ENCODE assay signal across 10 cellular contexts in genomic region chr5:119365847-119366536, GRCh38. TPM values are rescaled to one million over a fixed set of nuclear protein-coding genes. Genes with fewer than 3 reads are reported as not detected.
A peak's percentile ranks its signal among the peaks of the same experiment; 100 is the strongest.
DNase-seq lines count a peak whose midpoint lies in the region; ATAC-seq, FAIRE-seq and TF ChIP-seq lines count a peak whose summit lies in the region.
"Had no signal": no experiment of that assay in that cellular context is flagged by ENCODE, and none has a peak within 500 bp of the region (broad histone marks: within the 10 kb centered on the region; RNA-seq: fewer than 3 reads in every experiment).

No MANE protein-coding gene starts in this region.

- H3K27me3 Mint-ChIP-seq in activated naive CD4-positive, alpha-beta T cell treated with anti-CD3 and anti-CD28 coated beads for 36 hours (ENCODE audit: low read depth): no peaks in the 10 kb centered on the region
- H3K27me3 Mint-ChIP-seq in activated CD8-positive, alpha-beta T cell treated with anti-CD3 and anti-CD28 coated beads, Interleukin-2, amount 10 ng/mL, durations not matched to agents 7 days and 5 days (ENCODE audit: low read depth): no peaks in the 10 kb centered on the region
- no peaks in the 10 kb centered on the region for H3K27me3 Mint-ChIP-seq in type B pancreatic cell

- POLR2A ChIA-PET in activated CD8-positive, alpha-beta T cell treated with anti-CD3 and anti-CD28 coated beads, Interleukin-2, amount 10 ng/mL, durations not matched to agents 7 days and 5 days (lab: Charles Lee): interaction anchor here (1.6 to 19.6 kb wide), 4 partner anchors 9 to 98 kb away, joined by 5 to 280 read pairs (median 13); no protein-coding TSS in a partner anchor

- H3K27ac Mint-ChIP-seq in activated naive CD4-positive, alpha-beta T cell treated with anti-CD3 and anti-CD28 coated beads for 36 hours: peak overlapping the region; percentile 98
- H3K27ac Mint-ChIP-seq in activated CD8-positive, alpha-beta T cell treated with anti-CD3 and anti-CD28 coated beads, Interleukin-2, amount 10 ng/mL, durations not matched to agents 7 days and 5 days: peak overlapping the region; percentile 88
- H3K27ac Mint-ChIP-seq in type B pancreatic cell: peak overlapping the region; percentile 50

- no peak for DNase-seq in activated naive CD4-positive, alpha-beta T cell treated with anti-CD3 and anti-CD28 coated beads for 36 hours
- DNase-seq in activated naive CD4-positive, alpha-beta T cell treated with anti-CD3 and anti-CD28 coated beads, Interleukin-2, amount 50 U/mL, for 16 hours: no peak
- DNase-seq in activated CD8-positive, alpha-beta T cell treated with anti-CD3 and anti-CD28 coated beads, Interleukin-2, amount 10 ng/mL, durations not matched to agents 7 days and 5 days: no peak
- DNase-seq in keratinocyte (ENCODE audit: low read depth, low spot score): no peak
- no peak for DNase-seq in type B pancreatic cell (ENCODE audit: extremely low spot score, unreplicated experiment)
- DNase-seq in activated CD4-positive, CD25-positive, alpha-beta regulatory T cell treated with anti-CD3 and anti-CD28 coated beads, Interleukin-2, amount 50 U/mL, for 72 hours: no peak
- DNase-seq in uterus: no peak
- no peak for DNase-seq in NCI-H187 (lab: John Stamatoyannopoulos, UW)
- DNase-seq: gastrocnemius medialis, HCEC 1CT had no signal

- no peak for TF ChIP-seq CTCF in keratinocyte (optimal IDR thresholded peaks at IDR 0.05 in 1 of 3, IDR thresholded peaks at IDR 0.05 in 1 of 3, conservative IDR thresholded peaks at IDR 0.05 in 1 of 3; ENCODE audit: extremely low read depth in 1 of 3, insufficient read depth in 2 of 3, low read length in 3 of 3)
- TF ChIP-seq CTCF in type B pancreatic cell (conservative IDR thresholded peaks at IDR 0.05): no peak
- no peak for TF ChIP-seq CTCF in uterus (IDR thresholded peaks at IDR 0.05)

- intact Hi-C loops in activated naive CD4-positive, alpha-beta T cell treated with anti-CD3 and anti-CD28 coated beads for 36 hours (cut with micrococcal nuclease): loop anchor here (2.0 kb wide), 1 partner anchor 295 kb away; the partner anchor contains the start of gene DMXL1
- intact Hi-C loops in uterus (cut with DNase I; ENCODE audit: low total_unique reads): no loop called here

- dilution Hi-C loops in keratinocyte (cut with MboI; ENCODE audit: extremely low pct_ligation_motif_present, low sequenced_read_pairs): no loop called here

- H3K79me2 ChIP-seq in keratinocyte (ENCODE audit: control insufficient read depth, insufficient read depth, low read length): peaks cover 3% of the 10 kb centered on the region

- H3K36me3 ChIP-seq in keratinocyte (ENCODE audit: control insufficient read depth in 2 of 2, extremely low read depth in 1 of 2, insufficient read depth in 2 of 2, low read length in 2 of 2) (no peaks in the 10 kb centered on the region), uterus (no peaks in the 10 kb centered on the region)
- H3K36me3 ChIP-seq: gastrocnemius medialis had no signal

- CTCF ChIA-PET in activated naive CD4-positive, alpha-beta T cell treated with anti-CD3 and anti-CD28 coated beads for 36 hours (lab: Charles Lee): interaction anchor here (1.2 to 1.9 kb wide), 2 partner anchors 8 to 46 kb away, joined by 4 to 8 read pairs; no protein-coding TSS in a partner anchor
- CTCF ChIA-PET in activated CD8-positive, alpha-beta T cell treated with anti-CD3 and anti-CD28 coated beads, Interleukin-2, amount 10 ng/mL, durations not matched to agents 7 days and 5 days (lab: Charles Lee): interaction anchor here (1.2 to 5.2 kb wide), 9 partner anchors 9 to 98 kb away, joined by 4 to 29 read pairs (median 10); partner anchors contain the start of gene TNFAIP8

- peak overlapping the region; percentile 28 for H3K9ac ChIP-seq in keratinocyte (ENCODE audit: control insufficient read depth, extremely low read depth, insufficient read depth, low read length)

- no peak for TF ChIP-seq POLR2A in uterus (IDR thresholded peaks at IDR 0.05)

- peaks cover 2% of the 10 kb centered on the region for H3K9me1 ChIP-seq in keratinocyte (ENCODE audit: control insufficient read depth, extremely low read depth, insufficient read depth, low read length)

- no peak for FAIRE-seq in keratinocyte (lab: Jason Lieb, UNC)

- H3K4me2 ChIP-seq in keratinocyte (ENCODE audit: control insufficient read depth, extremely low read depth, insufficient read depth, low read depth, low read length): peak overlapping the region; percentile 12

- no peaks in the 10 kb centered on the region for H3K9me3 Mint-ChIP-seq in activated naive CD4-positive, alpha-beta T cell treated with anti-CD3 and anti-CD28 coated beads for 36 hours
- H3K9me3 Mint-ChIP-seq in activated CD8-positive, alpha-beta T cell treated with anti-CD3 and anti-CD28 coated beads, Interleukin-2, amount 10 ng/mL, durations not matched to agents 7 days and 5 days (ENCODE audit: insufficient read depth): no peaks in the 10 kb centered on the region
- no peaks in the 10 kb centered on the region for H3K9me3 Mint-ChIP-seq in type B pancreatic cell

- H3K4me1 Mint-ChIP-seq in activated naive CD4-positive, alpha-beta T cell treated with anti-CD3 and anti-CD28 coated beads for 36 hours (ENCODE audit: low read depth): peaks cover 96% of the 10 kb centered on the region
- peaks cover 93% of the 10 kb centered on the region for H3K4me1 Mint-ChIP-seq in activated CD8-positive, alpha-beta T cell treated with anti-CD3 and anti-CD28 coated beads, Interleukin-2, amount 10 ng/mL, durations not matched to agents 7 days and 5 days (ENCODE audit: low read depth)
- peaks cover 22% of the 10 kb centered on the region for H3K4me1 Mint-ChIP-seq in type B pancreatic cell (ENCODE audit: unreplicated experiment)

- peaks cover 1% of the 10 kb centered on the region for H4K20me1 ChIP-seq in keratinocyte (ENCODE audit: control insufficient read depth, extremely low read depth, insufficient read depth, low read length)

- H3K4me3 ChIP-seq in keratinocyte (ENCODE audit: control insufficient read depth in 2 of 3, extremely low read depth in 1 of 3, insufficient read depth in 2 of 3, low read depth in 1 of 3, low read length in 3 of 3) (no peak overlapping the region), uterus (no peak overlapping the region)
- H3K4me3 ChIP-seq: gastrocnemius medialis had no signal

- peaks cover 64% of the 10 kb centered on the region for H3K36me3 Mint-ChIP-seq in activated naive CD4-positive, alpha-beta T cell treated with anti-CD3 and anti-CD28 coated beads for 36 hours (ENCODE audit: low read depth)
- peaks cover 75% of the 10 kb centered on the region for H3K36me3 Mint-ChIP-seq in activated CD8-positive, alpha-beta T cell treated with anti-CD3 and anti-CD28 coated beads, Interleukin-2, amount 10 ng/mL, durations not matched to agents 7 days and 5 days (ENCODE audit: low read depth)
- H3K36me3 Mint-ChIP-seq in type B pancreatic cell: peaks cover 3% of the 10 kb centered on the region

- peak overlapping the region; percentile 57 for H3K4me3 Mint-ChIP-seq in activated naive CD4-positive, alpha-beta T cell treated with anti-CD3 and anti-CD28 coated beads for 36 hours
- no peak overlapping the region for H3K4me3 Mint-ChIP-seq in activated CD8-positive, alpha-beta T cell treated with anti-CD3 and anti-CD28 coated beads, Interleukin-2, amount 10 ng/mL, durations not matched to agents 7 days and 5 days
- peak overlapping the region; percentile 18 for H3K4me3 Mint-ChIP-seq in type B pancreatic cell

- no peaks in the 10 kb centered on the region for H3K9me3 ChIP-seq in keratinocyte (ENCODE audit: control insufficient read depth, low read depth, low read length)
- H3K9me3 ChIP-seq in uterus: no peaks in the 10 kb centered on the region
- H3K9me3 ChIP-seq: gastrocnemius medialis had no signal

- peaks cover 62% of the 10 kb centered on the region for H3K4me1 ChIP-seq in keratinocyte (ENCODE audit: control insufficient read depth, extremely low read depth, insufficient read depth, low read length)
- H3K4me1 ChIP-seq in uterus: peaks cover 0 to 7% of the 10 kb centered on the region in 2 donors
- H3K4me1 ChIP-seq: gastrocnemius medialis had no signal

- no peak for ATAC-seq in activated CD8-positive, alpha-beta T cell treated with anti-CD3 and anti-CD28 coated beads, Interleukin-2, amount 10 ng/mL, durations not matched to agents 7 days and 5 days
- ATAC-seq: gastrocnemius medialis had no signal

- no peak overlapping the region for H2AFZ ChIP-seq in keratinocyte (ENCODE audit: control insufficient read depth, low read length)

- no peaks in the 10 kb centered on the region for H3K27me3 ChIP-seq in keratinocyte (ENCODE audit: control insufficient read depth, extremely low read depth, insufficient read depth, low read length)
- H3K27me3 ChIP-seq in uterus: no peaks in the 10 kb centered on the region
- H3K27me3 ChIP-seq: gastrocnemius medialis had no signal

- H3K27ac ChIP-seq in keratinocyte (ENCODE audit: control insufficient read depth, insufficient read depth, low read length) (peak overlapping the region; percentile 66), uterus (no peak overlapping the region)
- H3K27ac ChIP-seq: gastrocnemius medialis had no signal

RNA-seq across cellular contexts. Expression of gene TNFAIP8, which starts 10.2 kb away (rescaled TPM):
- total RNA-seq in activated naive CD4-positive, alpha-beta T cell treated with anti-CD3 and anti-CD28 coated beads for 36 hours: 100 to 1,000 TPM; 141 to 142 TPM
- total RNA-seq in activated CD8-positive, alpha-beta T cell treated with anti-CD3 and anti-CD28 coated beads, Interleukin-2, amount 10 ng/mL, durations not matched to agents 7 days and 5 days: 100 to 1,000 TPM; 123 to 127 TPM
- 12.5 to 20.8 TPM (median 15.6 TPM) in 3 replicates for polyA plus RNA-seq in keratinocyte
- 35.7 TPM for polyA plus RNA-seq in keratinocyte (2011; ENCODE audit: low read depth)
- 9.4 and 14.7 TPM in 2 replicates for polyA plus RNA-seq in keratinocyte (2011; cell fraction: cytosol; rRNA removed)
- 12.1 and 15.3 TPM in 2 replicates for polyA plus RNA-seq in keratinocyte (2011; cell fraction: nucleus; rRNA removed)
- 10.3 and 27.0 TPM in 2 replicates for polyA plus RNA-seq in keratinocyte (2012; ENCODE audit: low replicate concordance)
- polyA minus RNA-seq in keratinocyte: 0.23 to 15.2 TPM (median 7.0 TPM) in 3 replicates
- polyA minus RNA-seq in keratinocyte (2011; cell fraction: cytosol; rRNA and poly(A)+ RNA removed): 9.6 TPM
- polyA minus RNA-seq in keratinocyte (2011; cell fraction: nucleus; rRNA and poly(A)+ RNA removed): 7.2 and 13.7 TPM in 2 replicates
- total RNA-seq in type B pancreatic cell (ENCODE audit: low replicate concordance): 11.8 and 17.3 TPM in 2 replicates
- total RNA-seq in uterus: 10 to 100 TPM in 3 of 4 donors, 1 to 10 TPM in 1; 2.0 to 42.7 (median 15.5) TPM
